In genomic region chr7:101245147-101245668, GRCh38 we compare ENCODE assay signal across 8 cellular contexts. TPM values are rescaled to one million over a fixed set of nuclear protein-coding genes. Genes with fewer than 3 reads are reported as not detected.
DNase-seq lines count a peak whose midpoint lies in the region; ATAC-seq, FAIRE-seq and TF ChIP-seq lines count a peak whose summit lies in the region.

No MANE protein-coding gene starts in this region.

- no peaks in the 10 kb centered on the region for H3K9me1 ChIP-seq in keratinocyte (ENCODE audit: control insufficient read depth, extremely low read depth, insufficient read depth, low read length)

- H3K36me3 Mint-ChIP-seq in activated T-cell treated with anti-CD3 and anti-CD28 coated beads, Interleukin-2, amount 50 U/mL, for 24 hours (ENCODE audit: low read depth) = peaks cover 79% of the 10 kb centered on the region
- H3K36me3 Mint-ChIP-seq in activated T-helper 2 cell treated with anti-CD3 and anti-CD28 coated beads, Interferon-gamma antibody, Interleukin-2, Interleukin-4, amounts not matched to agents 10 μg/mL and 5 μg/mL and 100 μg/mL, durations not matched to agents 14 hours and 24 hours and 36 hours (ENCODE audit: low read depth) = peaks cover 36% of the 10 kb centered on the region

- peaks cover 50% of the 10 kb centered on the region for H3K4me1 Mint-ChIP-seq in activated T-cell treated with anti-CD3 and anti-CD28 coated beads, Interleukin-2, amount 50 U/mL, for 24 hours (ENCODE audit: low read depth)
- H3K4me1 Mint-ChIP-seq in activated T-helper 2 cell treated with anti-CD3 and anti-CD28 coated beads, Interferon-gamma antibody, Interleukin-2, Interleukin-4, amounts not matched to agents 10 μg/mL and 5 μg/mL and 100 μg/mL, durations not matched to agents 14 hours and 24 hours and 36 hours (ENCODE audit: low read depth) = peaks cover 21% of the 10 kb centered on the region

- peak overlapping the region; percentile 99 for H3K4me3 Mint-ChIP-seq in activated T-cell treated with anti-CD3 and anti-CD28 coated beads, Interleukin-2, amount 50 U/mL, for 24 hours
- peak overlapping the region; percentile 92 for H3K4me3 Mint-ChIP-seq in activated T-helper 2 cell treated with anti-CD3 and anti-CD28 coated beads, Interferon-gamma antibody, Interleukin-2, Interleukin-4, amounts not matched to agents 10 μg/mL and 5 μg/mL and 100 μg/mL, durations not matched to agents 14 hours and 24 hours and 36 hours (ENCODE audit: low read depth)

- no peak for ATAC-seq in HG03342 (IDR thresholded peaks at IDR 0.05; ENCODE audit: unreplicated experiment)

- H4K20me1 ChIP-seq in keratinocyte (ENCODE audit: control insufficient read depth, extremely low read depth, insufficient read depth, low read length) = no peaks in the 10 kb centered on the region

- peaks cover 24% of the 10 kb centered on the region for H3K4me1 ChIP-seq in keratinocyte (ENCODE audit: control insufficient read depth, extremely low read depth, insufficient read depth, low read length)
- peaks cover 5 to 30% (median 22%) of the 10 kb centered on the region in 4 donors for H3K4me1 ChIP-seq in tibial artery

- peak overlapping the region; percentile 99 for H3K27ac Mint-ChIP-seq in activated T-cell treated with anti-CD3 and anti-CD28 coated beads, Interleukin-2, amount 50 U/mL, for 24 hours
- peak overlapping the region; percentile 94 for H3K27ac Mint-ChIP-seq in activated T-helper 2 cell treated with anti-CD3 and anti-CD28 coated beads, Interferon-gamma antibody, Interleukin-2, Interleukin-4, amounts not matched to agents 10 μg/mL and 5 μg/mL and 100 μg/mL, durations not matched to agents 14 hours and 24 hours and 36 hours

- TF ChIP-seq CTCF in keratinocyte (optimal IDR thresholded peaks at IDR 0.05 in 1 of 3, IDR thresholded peaks at IDR 0.05 in 1 of 3, conservative IDR thresholded peaks at IDR 0.05 in 1 of 3; ENCODE audit: extremely low read depth in 1 of 3, insufficient read depth in 2 of 3, low read length in 3 of 3) = no peak
- TF ChIP-seq CTCF in tibial artery (IDR thresholded peaks at IDR 0.05) = no peak

- peaks cover 9 to 18% of the 10 kb centered on the region in 2 experiments for H3K36me3 ChIP-seq in keratinocyte (ENCODE audit: control insufficient read depth in 2 of 2, extremely low read depth in 1 of 2, insufficient read depth in 2 of 2, low read length in 2 of 2)
- peaks cover 4 to 24% (median 23%) of the 10 kb centered on the region in 3 donors for H3K36me3 ChIP-seq in tibial artery

- H3K27ac ChIP-seq in keratinocyte (ENCODE audit: control insufficient read depth, insufficient read depth, low read length) = peak overlapping the region; percentile 74
- H3K27ac ChIP-seq in tibial artery = peak overlapping the region; percentile 96 to 99

- no peak for FAIRE-seq in keratinocyte (lab: Jason Lieb, UNC)

- no peaks in the 10 kb centered on the region for H3K9me3 ChIP-seq in keratinocyte (ENCODE audit: control insufficient read depth, low read depth, low read length)
- no peaks in the 10 kb centered on the region for H3K9me3 ChIP-seq in tibial artery

- no peaks in the 10 kb centered on the region for H3K27me3 ChIP-seq in keratinocyte (ENCODE audit: control insufficient read depth, extremely low read depth, insufficient read depth, low read length)
- no peaks in the 10 kb centered on the region for H3K27me3 ChIP-seq in tibial artery

- H3K4me2 ChIP-seq in keratinocyte (ENCODE audit: control insufficient read depth, extremely low read depth, insufficient read depth, low read depth, low read length) = peak overlapping the region; percentile 93

- H3K27me3 Mint-ChIP-seq in activated T-cell treated with anti-CD3 and anti-CD28 coated beads, Interleukin-2, amount 50 U/mL, for 24 hours = no peaks in the 10 kb centered on the region
- H3K27me3 Mint-ChIP-seq in activated T-helper 2 cell treated with anti-CD3 and anti-CD28 coated beads, Interferon-gamma antibody, Interleukin-2, Interleukin-4, amounts not matched to agents 10 μg/mL and 5 μg/mL and 100 μg/mL, durations not matched to agents 14 hours and 24 hours and 36 hours (ENCODE audit: low read depth) = no peaks in the 10 kb centered on the region

- peak overlapping the region; percentile 80 for H3K9ac ChIP-seq in keratinocyte (ENCODE audit: control insufficient read depth, extremely low read depth, insufficient read depth, low read length)

- intact Hi-C loops in activated T-helper 2 cell treated with anti-CD3 and anti-CD28 coated beads, Interferon-gamma antibody, Interleukin-2, Interleukin-4, amounts not matched to agents 10 μg/mL and 5 μg/mL and 100 μg/mL, durations not matched to agents 14 hours and 24 hours and 36 hours (cut with micrococcal nuclease) = loop anchor here (2.0 to 10.0 kb wide), 3 partner anchors 80 to 640 kb away; partner anchors contain the start of genes PCOLCE and VGF
- intact Hi-C loops in tibial artery (cut with DNase I; ENCODE audit: low total_unique reads) = no loop called here

- no peaks in the 10 kb centered on the region for H3K9me3 Mint-ChIP-seq in activated T-cell treated with anti-CD3 and anti-CD28 coated beads, Interleukin-2, amount 50 U/mL, for 24 hours
- H3K9me3 Mint-ChIP-seq in activated T-helper 2 cell treated with anti-CD3 and anti-CD28 coated beads, Interferon-gamma antibody, Interleukin-2, Interleukin-4, amounts not matched to agents 10 μg/mL and 5 μg/mL and 100 μg/mL, durations not matched to agents 14 hours and 24 hours and 36 hours = no peaks in the 10 kb centered on the region

- peaks cover 66% of the 10 kb centered on the region for H3K79me2 ChIP-seq in keratinocyte (ENCODE audit: control insufficient read depth, insufficient read depth, low read length)

- dilution Hi-C loops in keratinocyte (cut with MboI; ENCODE audit: extremely low pct_ligation_motif_present, low sequenced_read_pairs) = no loop called here

- no peak for DNase-seq in activated T-cell treated with anti-CD3 and anti-CD28 coated beads, Interleukin-2, amount 50 U/mL, for 24 hours
- no peak for DNase-seq in activated T-cell treated with anti-CD3 and anti-CD28 coated beads for 4 hours
- DNase-seq in activated T-helper 2 cell treated with anti-CD3 and anti-CD28 coated beads, Interferon-gamma antibody, Interleukin-2, Interleukin-4, amounts not matched to agents 10 μg/mL and 5 μg/mL and 100 μg/mL, durations not matched to agents 14 hours and 24 hours and 36 hours (ENCODE audit: low spot score) = no peak
- no peak for DNase-seq in keratinocyte (ENCODE audit: low read depth, low spot score)
- no peak for DNase-seq in tibial artery
- DNase-seq in SKM-1 treated with dmso at 0.1 percent for 144 hours (lab: John Stamatoyannopoulos, UW; ENCODE audit: unreplicated experiment) = no peak
- no peak for DNase-seq in GOT3 (lab: John Stamatoyannopoulos, UW)

- H3K4me3 ChIP-seq in keratinocyte (ENCODE audit: control insufficient read depth in 2 of 3, extremely low read depth in 1 of 3, insufficient read depth in 2 of 3, low read depth in 1 of 3, low read length in 3 of 3) (peak overlapping the region; percentile 64 to 73 (median 66)), tibial artery (peak overlapping the region; percentile 64 to 81)

- peak overlapping the region; percentile 93 for H2AFZ ChIP-seq in keratinocyte (ENCODE audit: control insufficient read depth, low read length)

RNA-seq across cellular contexts. Expression of gene FIS1, which starts 0.3 kb away (rescaled TPM):
- total RNA-seq in activated T-helper 2 cell treated with anti-CD3 and anti-CD28 coated beads, Interferon-gamma antibody, Interleukin-2, Interleukin-4, amounts not matched to agents 10 μg/mL and 5 μg/mL and 100 μg/mL, durations not matched to agents 14 hours and 24 hours and 36 hours = 121 and 132 TPM in 2 replicates
- 202 to 244 TPM (median 240 TPM) in 3 replicates for polyA plus RNA-seq in keratinocyte
- 87.0 TPM for polyA plus RNA-seq in keratinocyte (2011; ENCODE audit: low read depth)
- polyA plus RNA-seq in keratinocyte (2011; cell fraction: cytosol; rRNA removed) = 203 and 377 TPM in 2 replicates
- 138 and 144 TPM in 2 replicates for polyA plus RNA-seq in keratinocyte (2011; cell fraction: nucleus; rRNA removed)
- polyA plus RNA-seq in keratinocyte (2012; ENCODE audit: low replicate concordance) = 131 and 185 TPM in 2 replicates
- polyA minus RNA-seq in keratinocyte = 57.9 to 101 TPM (median 88.6 TPM) in 3 replicates
- polyA minus RNA-seq in keratinocyte (2011; cell fraction: cytosol; rRNA and poly(A)+ RNA removed) = 106 TPM
- polyA minus RNA-seq in keratinocyte (2011; cell fraction: nucleus; rRNA and poly(A)+ RNA removed) = 21.2 and 25.9 TPM in 2 replicates

RNA-seq across cellular contexts. Expression of gene CLDN15, which starts 7.6 kb away (rescaled TPM):
- 18.2 and 19.4 TPM in 2 replicates for total RNA-seq in activated T-helper 2 cell treated with anti-CD3 and anti-CD28 coated beads, Interferon-gamma antibody, Interleukin-2, Interleukin-4, amounts not matched to agents 10 μg/mL and 5 μg/mL and 100 μg/mL, durations not matched to agents 14 hours and 24 hours and 36 hours
- polyA plus RNA-seq in keratinocyte = 1.9 to 4.1 TPM (median 2.4 TPM) in 3 replicates
- 0.75 TPM for polyA plus RNA-seq in keratinocyte (2011; ENCODE audit: low read depth)
- 1.0 and 1.3 TPM in 2 replicates for polyA plus RNA-seq in keratinocyte (2011; cell fraction: cytosol; rRNA removed)
- polyA plus RNA-seq in keratinocyte (2011; cell fraction: nucleus; rRNA removed) = 15.4 and 16.4 TPM in 2 replicates
- 1.5 and 5.2 TPM in 2 replicates for polyA plus RNA-seq in keratinocyte (2012; ENCODE audit: low replicate concordance)
- polyA minus RNA-seq in keratinocyte = 2.5 to 9.8 TPM (median 3.7 TPM) in 3 replicates
- polyA minus RNA-seq in keratinocyte (2011; cell fraction: cytosol; rRNA and poly(A)+ RNA removed) = not detected
- 2.7 and 3.5 TPM in 2 replicates for polyA minus RNA-seq in keratinocyte (2011; cell fraction: nucleus; rRNA and poly(A)+ RNA removed)

RNA-seq across cellular contexts. Expression of gene ZNHIT1, which starts 27.2 kb away (rescaled TPM):
- total RNA-seq in activated T-helper 2 cell treated with anti-CD3 and anti-CD28 coated beads, Interferon-gamma antibody, Interleukin-2, Interleukin-4, amounts not matched to agents 10 μg/mL and 5 μg/mL and 100 μg/mL, durations not matched to agents 14 hours and 24 hours and 36 hours = 45.1 and 46.8 TPM in 2 replicates
- 46.4 to 63.1 TPM (median 47.5 TPM) in 3 replicates for polyA plus RNA-seq in keratinocyte
- 32.4 TPM for polyA plus RNA-seq in keratinocyte (2011; ENCODE audit: low read depth)
- polyA plus RNA-seq in keratinocyte (2011; cell fraction: cytosol; rRNA removed) = 43.9 and 79.2 TPM in 2 replicates
- polyA plus RNA-seq in keratinocyte (2011; cell fraction: nucleus; rRNA removed) = 36.1 and 48.3 TPM in 2 replicates
- 54.6 and 83.6 TPM in 2 replicates for polyA plus RNA-seq in keratinocyte (2012; ENCODE audit: low replicate concordance)
- polyA minus RNA-seq in keratinocyte = 20.8 to 35.2 TPM (median 27.4 TPM) in 3 replicates
- polyA minus RNA-seq in keratinocyte (2011; cell fraction: cytosol; rRNA and poly(A)+ RNA removed) = 88.1 TPM
- polyA minus RNA-seq in keratinocyte (2011; cell fraction: nucleus; rRNA and poly(A)+ RNA removed) = 11.7 and 14.6 TPM in 2 replicates

RNA-seq across cellular contexts. Expression of gene PLOD3, which starts 27.8 kb away (rescaled TPM):
- 75.5 and 82.8 TPM in 2 replicates for total RNA-seq in activated T-helper 2 cell treated with anti-CD3 and anti-CD28 coated beads, Interferon-gamma antibody, Interleukin-2, Interleukin-4, amounts not matched to agents 10 μg/mL and 5 μg/mL and 100 μg/mL, durations not matched to agents 14 hours and 24 hours and 36 hours
- 31.6 to 71.6 TPM (median 36.1 TPM) in 3 replicates for polyA plus RNA-seq in keratinocyte
- polyA plus RNA-seq in keratinocyte (2011; ENCODE audit: low read depth) = 14.8 TPM
- 17.6 and 31.6 TPM in 2 replicates for polyA plus RNA-seq in keratinocyte (2011; cell fraction: cytosol; rRNA removed)
- polyA plus RNA-seq in keratinocyte (2011; cell fraction: nucleus; rRNA removed) = 138 and 165 TPM in 2 replicates
- 34.7 and 74.5 TPM in 2 replicates for polyA plus RNA-seq in keratinocyte (2012; ENCODE audit: low replicate concordance)
- polyA minus RNA-seq in keratinocyte = 27.8 to 135 TPM (median 43.3 TPM) in 3 replicates
- polyA minus RNA-seq in keratinocyte (2011; cell fraction: cytosol; rRNA and poly(A)+ RNA removed) = 52.4 TPM
- 99.9 and 133 TPM in 2 replicates for polyA minus RNA-seq in keratinocyte (2011; cell fraction: nucleus; rRNA and poly(A)+ RNA removed)

RNA-seq across cellular contexts. Expression of gene MOGAT3, which starts 44.4 kb away (rescaled TPM):
- total RNA-seq in activated T-helper 2 cell treated with anti-CD3 and anti-CD28 coated beads, Interferon-gamma antibody, Interleukin-2, Interleukin-4, amounts not matched to agents 10 μg/mL and 5 μg/mL and 100 μg/mL, durations not matched to agents 14 hours and 24 hours and 36 hours = not detected in 2 replicates
- polyA plus RNA-seq in keratinocyte = not detected in 3 replicates
- not detected for polyA plus RNA-seq in keratinocyte (2011; ENCODE audit: low read depth)
- not detected in 2 replicates for polyA plus RNA-seq in keratinocyte (2011; cell fraction: cytosol; rRNA removed)
- polyA plus RNA-seq in keratinocyte (2011; cell fraction: nucleus; rRNA removed) = not detected in 2 replicates
- polyA plus RNA-seq in keratinocyte (2012; ENCODE audit: low replicate concordance) = not detected in 2 replicates
- not detected in 3 replicates for polyA minus RNA-seq in keratinocyte
- polyA minus RNA-seq in keratinocyte (2011; cell fraction: cytosol; rRNA and poly(A)+ RNA removed) = not detected
- not detected in 2 replicates for polyA minus RNA-seq in keratinocyte (2011; cell fraction: nucleus; rRNA and poly(A)+ RNA removed)
